ENCODE assay signal across 22 cellular contexts in genomic region chr10:129911451-129912160, GRCh38. TPM values are rescaled to one million over a fixed set of nuclear protein-coding genes. Genes with fewer than 3 reads are reported as not detected.
"Had no signal": no experiment of that assay in that cellular context is flagged by ENCODE, and none has a peak within 500 bp of the region (broad histone marks: within the 10 kb centered on the region; RNA-seq: fewer than 3 reads in every experiment).

No MANE protein-coding gene starts in this region.

- H3K9me3 Mint-ChIP-seq: activated naive CD4-positive, alpha-beta T cell treated with anti-CD3 and anti-CD28 coated beads for 36 hours; activated naive CD8-positive, alpha-beta T cell treated with anti-CD3 and anti-CD28 coated beads, Interleukin-2, amount 50 U/mL, for 24 hours; activated T-cell treated with anti-CD3 and anti-CD28 coated beads, Interleukin-2, amount 50 U/mL, for 4 hours; activated T-helper 2 cell treated with anti-CD3 and anti-CD28 coated beads, Interferon-gamma antibody, Interleukin-2, Interleukin-4, amounts not matched to agents 10 μg/mL and 5 μg/mL and 100 μg/mL, durations not matched to agents 14 hours and 24 hours and 36 hours; dendritic cell treated with granulocyte-macrophage colony-stimulating factor and Interleukin-4, amounts not matched to agents 40 ng/mL and 50 ng/mL, for 4 days had no signal

- H3K4me3 Mint-ChIP-seq: activated naive CD4-positive, alpha-beta T cell treated with anti-CD3 and anti-CD28 coated beads for 36 hours; activated naive CD8-positive, alpha-beta T cell treated with anti-CD3 and anti-CD28 coated beads, Interleukin-2, amount 50 U/mL, for 24 hours; activated T-cell treated with anti-CD3 and anti-CD28 coated beads, Interleukin-2, amount 50 U/mL, for 4 hours; dendritic cell treated with granulocyte-macrophage colony-stimulating factor and Interleukin-4, amounts not matched to agents 40 ng/mL and 50 ng/mL, for 4 days had no signal

- H3K4me1 ChIP-seq: body of pancreas, foreskin keratinocyte had no signal

- ATAC-seq: activated naive CD8-positive, alpha-beta T cell treated with anti-CD3 and anti-CD28 coated beads, Interleukin-2, amount 50 U/mL, for 24 hours; body of pancreas; foreskin keratinocyte; stimulated activated naive CD8-positive, alpha-beta T cell treated with anti-CD3 and anti-CD28 coated beads, Interleukin-15, Interleukin-2, amounts not matched to agents 100 U/mL and 50 U/mL, for 24 hours had no signal

- H3K27me3 Mint-ChIP-seq: activated naive CD8-positive, alpha-beta T cell treated with anti-CD3 and anti-CD28 coated beads, Interleukin-2, amount 50 U/mL, for 24 hours; dendritic cell treated with granulocyte-macrophage colony-stimulating factor and Interleukin-4, amounts not matched to agents 40 ng/mL and 50 ng/mL, for 4 days had no signal

- H3K27me3 ChIP-seq: body of pancreas, cardiac muscle cell, foreskin keratinocyte, thyroid gland had no signal

- H3K27ac ChIP-seq: body of pancreas, cardiac muscle cell, foreskin keratinocyte, thyroid gland, WERI-Rb-1 had no signal

- H3K9me3 ChIP-seq: body of pancreas, thyroid gland had no signal

- DNase-seq: activated CD4-positive, alpha-beta T cell treated with anti-CD3 and anti-CD28 coated beads for 1 hour; activated CD8-positive, alpha-beta memory T cell treated with anti-CD3 and anti-CD28 coated beads for 24 hours; activated CD8-positive, alpha-beta memory T cell treated with anti-CD3 and anti-CD28 coated beads, Interleukin-2, amount 50 U/mL, for 4 hours; activated naive CD4-positive, alpha-beta T cell treated with anti-CD3 and anti-CD28 coated beads for 36 hours; activated naive CD8-positive, alpha-beta T cell treated with anti-CD3 and anti-CD28 coated beads, Interleukin-2, amount 50 U/mL, for 24 hours; activated T-cell treated with anti-CD3 and anti-CD28 coated beads, Interleukin-2, amount 50 U/mL, for 4 hours; anterior cingulate cortex; body of pancreas; effector CD4-positive, alpha-beta T cell; foreskin keratinocyte; kidney; midbrain; stimulated activated CD4-positive, alpha-beta T cell treated with anti-CD3 and anti-CD28 coated beads, Interleukin-4, amount 100 ng/mL, for 4 hours; stimulated activated naive CD8-positive, alpha-beta T cell treated with anti-CD3 and anti-CD28 coated beads, Interleukin-15, Interleukin-2, amounts not matched to agents 100 U/mL and 50 U/mL, for 24 hours; T-helper 1 cell; thyroid gland; WERI-Rb-1 had no signal

- FAIRE-seq: kidney, TTC549 had no signal

- H3K4me3 ChIP-seq: body of pancreas, cardiac muscle cell, lung, thyroid gland had no signal

- H3K4me1 Mint-ChIP-seq: activated naive CD8-positive, alpha-beta T cell treated with anti-CD3 and anti-CD28 coated beads, Interleukin-2, amount 50 U/mL, for 24 hours had no signal

- H3K27ac Mint-ChIP-seq: activated naive CD4-positive, alpha-beta T cell treated with anti-CD3 and anti-CD28 coated beads for 36 hours; activated naive CD8-positive, alpha-beta T cell treated with anti-CD3 and anti-CD28 coated beads, Interleukin-2, amount 50 U/mL, for 24 hours; activated T-helper 2 cell treated with anti-CD3 and anti-CD28 coated beads, Interferon-gamma antibody, Interleukin-2, Interleukin-4, amounts not matched to agents 10 μg/mL and 5 μg/mL and 100 μg/mL, durations not matched to agents 14 hours and 24 hours and 36 hours; dendritic cell treated with granulocyte-macrophage colony-stimulating factor and Interleukin-4, amounts not matched to agents 40 ng/mL and 50 ng/mL, for 4 days had no signal

- H3K36me3 ChIP-seq: cardiac muscle cell, thyroid gland, WERI-Rb-1 had no signal

RNA-seq across cellular contexts. Expression of gene EBF3, which starts 52.5 kb away (rescaled TPM):
- total RNA-seq: activated naive CD4-positive, alpha-beta T cell treated with anti-CD3 and anti-CD28 coated beads for 36 hours; activated T-cell treated with anti-CD3 and anti-CD28 coated beads, Interleukin-2, amount 50 U/mL, for 4 hours; activated T-helper 2 cell treated with anti-CD3 and anti-CD28 coated beads, Interferon-gamma antibody, Interleukin-2, Interleukin-4, amounts not matched to agents 10 μg/mL and 5 μg/mL and 100 μg/mL, durations not matched to agents 14 hours and 24 hours and 36 hours had no signal
- polyA plus RNA-seq: foreskin keratinocyte had no signal
